17 cellular contexts compared by ENCODE assay signal in the genomic region with DNA sequence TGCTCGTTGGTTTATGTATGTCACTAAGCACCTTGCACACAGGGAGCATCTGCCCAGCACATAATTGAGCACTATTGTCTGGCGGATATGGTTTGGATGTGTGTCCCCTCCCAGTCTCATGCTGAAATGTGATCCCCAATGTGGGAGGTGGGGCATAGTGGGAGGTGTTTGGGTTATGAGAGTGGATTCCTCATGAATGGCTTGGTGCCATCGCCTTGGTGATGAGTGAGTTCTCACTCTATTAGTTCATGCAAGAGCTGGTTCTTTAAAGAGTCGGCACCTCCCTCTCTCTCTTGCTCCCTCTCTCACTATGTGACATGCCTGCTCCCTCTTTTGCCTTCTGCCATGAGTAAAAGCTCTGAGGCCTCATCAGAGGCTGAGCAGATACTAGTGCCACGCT. TPM values are rescaled to one million over a fixed set of nuclear protein-coding genes. Genes with fewer than 3 reads are reported as not detected.
DNase-seq lines count a peak whose midpoint lies in the region; ATAC-seq and TF ChIP-seq lines count a peak whose summit lies in the region.
"Had no signal": no experiment of that assay in that cellular context is flagged by ENCODE, and none has a peak within 500 bp of the region (broad histone marks: within the 10 kb centered on the region; RNA-seq: fewer than 3 reads in every experiment).

No MANE protein-coding gene starts in this region.

- H3K4me3 ChIP-seq in fibroblast of lung (replicated peaks in 1 of 4; ENCODE audit: control extremely low read depth in 1 of 4, insufficient read depth in 1 of 4, low read depth in 3 of 4, low read length in 4 of 4) (no peak overlapping the region), breast epithelium (no peak overlapping the region)
- H3K4me3 ChIP-seq: gastrocnemius medialis, SK-N-MC had no signal

- intact Hi-C loops in breast epithelium (cut with DNase I; ENCODE audit: low total_unique reads): no loop called here

- CTCF ChIA-PET in activated CD8-positive, alpha-beta T cell treated with anti-CD3 and anti-CD28 coated beads, Interleukin-2, amount 10 ng/mL, durations not matched to agents 7 days and 5 days (lab: Charles Lee): no interaction called here

- H2AFZ ChIP-seq in fibroblast of lung (ENCODE audit: low read length): no peak overlapping the region
- H2AFZ ChIP-seq: parathyroid adenoma had no signal

- H3K9me3 ChIP-seq in fibroblast of lung (ENCODE audit: control insufficient read depth, insufficient read depth, low read depth, low read length): no peaks in the 10 kb centered on the region
- H3K9me3 ChIP-seq in breast epithelium: no peaks in the 10 kb centered on the region
- H3K9me3 ChIP-seq: gastrocnemius medialis had no signal

- H3K36me3 Mint-ChIP-seq in activated CD8-positive, alpha-beta T cell treated with anti-CD3 and anti-CD28 coated beads, Interleukin-2, amount 10 ng/mL, durations not matched to agents 7 days and 5 days (ENCODE audit: low read depth): peaks cover 24% of the 10 kb centered on the region

- peak; percentile 73 for DNase-seq in DMS153 (lab: John Stamatoyannopoulos, UW)
- peak; percentile 72 for DNase-seq in NCI-H2029 treated with DMSO at 0.1 percent for 48 hours (lab: John Stamatoyannopoulos, UW)
- peak; percentile 68 for DNase-seq in NCI-H82 (lab: John Stamatoyannopoulos, UW)
- peak; percentile 47 to 54 for DNase-seq in fibroblast of lung (ENCODE audit: low read depth in 2 of 2)
- DNase-seq in activated CD8-positive, alpha-beta T cell treated with anti-CD3 and anti-CD28 coated beads, Interleukin-2, amount 10 ng/mL, durations not matched to agents 7 days and 5 days: no peak
- no peak for DNase-seq in activated T-cell treated with anti-CD3 and anti-CD28 coated beads, Interleukin-2, amount 50 U/mL, for 48 hours
- DNase-seq in breast epithelium (ENCODE audit: low spot score in 2 of 2): no peak
- DNase-seq: ACHN; activated gamma-delta T cell; aorta; effector CD4-positive, alpha-beta T cell; gastrocnemius medialis; midbrain; stimulated activated CD4-positive, alpha-beta T cell treated with anti-CD3 and anti-CD28 coated beads, Interleukin-15, amount 100 ng/mL, for 24 hours had no signal

- no peaks in the 10 kb centered on the region for H3K79me2 ChIP-seq in fibroblast of lung (ENCODE audit: control insufficient read depth, insufficient read depth, low read length)
- H3K79me2 ChIP-seq: parathyroid adenoma had no signal

- H3K27ac ChIP-seq in fibroblast of lung (ENCODE audit: insufficient read depth, low read length) (no peak overlapping the region), breast epithelium (peak overlapping the region in 1 of 2 donors; percentile 22)
- H3K27ac ChIP-seq: gastrocnemius medialis, parathyroid adenoma, SK-N-MC had no signal

- no peak overlapping the region for H3K4me2 ChIP-seq in fibroblast of lung (ENCODE audit: extremely low read depth, insufficient read depth, low read length)

- H4K20me1 ChIP-seq in fibroblast of lung (ENCODE audit: control insufficient read depth, extremely low read depth, insufficient read depth, low read length): no peaks in the 10 kb centered on the region

- no peak for ATAC-seq in activated CD8-positive, alpha-beta T cell treated with anti-CD3 and anti-CD28 coated beads, Interleukin-2, amount 10 ng/mL, durations not matched to agents 7 days and 5 days
- ATAC-seq in HG03045 (IDR thresholded peaks at IDR 0.05; ENCODE audit: unreplicated experiment): no peak
- ATAC-seq: gastrocnemius medialis had no signal

- H3K4me1 ChIP-seq in fibroblast of lung (ENCODE audit: control insufficient read depth, extremely low read depth, insufficient read depth, low read length) (no peaks in the 10 kb centered on the region), breast epithelium (no peaks in the 10 kb centered on the region)
- H3K4me1 ChIP-seq: gastrocnemius medialis, parathyroid adenoma had no signal

- no peaks in the 10 kb centered on the region for H3K9me3 Mint-ChIP-seq in activated CD8-positive, alpha-beta T cell treated with anti-CD3 and anti-CD28 coated beads, Interleukin-2, amount 10 ng/mL, durations not matched to agents 7 days and 5 days (ENCODE audit: insufficient read depth)

- H3K27ac Mint-ChIP-seq in activated CD8-positive, alpha-beta T cell treated with anti-CD3 and anti-CD28 coated beads, Interleukin-2, amount 10 ng/mL, durations not matched to agents 7 days and 5 days: no peak overlapping the region

- no peak overlapping the region for H3K9ac ChIP-seq in fibroblast of lung (ENCODE audit: insufficient read depth, low read length)
- H3K9ac ChIP-seq: parathyroid adenoma had no signal

- peaks cover 6% of the 10 kb centered on the region for H3K36me3 ChIP-seq in fibroblast of lung (ENCODE audit: control insufficient read depth, insufficient read depth, low read length)
- H3K36me3 ChIP-seq in breast epithelium: no peaks in the 10 kb centered on the region

- no peaks in the 10 kb centered on the region for H3K4me1 Mint-ChIP-seq in activated CD8-positive, alpha-beta T cell treated with anti-CD3 and anti-CD28 coated beads, Interleukin-2, amount 10 ng/mL, durations not matched to agents 7 days and 5 days (ENCODE audit: low read depth)

- H3K4me3 Mint-ChIP-seq in activated CD8-positive, alpha-beta T cell treated with anti-CD3 and anti-CD28 coated beads, Interleukin-2, amount 10 ng/mL, durations not matched to agents 7 days and 5 days: no peak overlapping the region

- H3K27me3 Mint-ChIP-seq in activated CD8-positive, alpha-beta T cell treated with anti-CD3 and anti-CD28 coated beads, Interleukin-2, amount 10 ng/mL, durations not matched to agents 7 days and 5 days (ENCODE audit: low read depth): no peaks in the 10 kb centered on the region

- TF ChIP-seq POLR2A in breast epithelium (IDR thresholded peaks at IDR 0.05): no peak

- TF ChIP-seq CTCF in fibroblast of lung (conservative IDR thresholded peaks at IDR 0.05 in 1 of 2, IDR thresholded peaks at IDR 0.05 in 1 of 2; ENCODE audit: low read depth in 1 of 2, low read length in 2 of 2) (no peak), breast epithelium (IDR thresholded peaks at IDR 0.05) (no peak)

- H3K27me3 ChIP-seq in fibroblast of lung (ENCODE audit: control insufficient read depth, insufficient read depth, low read length): no peaks in the 10 kb centered on the region
- H3K27me3 ChIP-seq in breast epithelium: no peaks in the 10 kb centered on the region
- H3K27me3 ChIP-seq: gastrocnemius medialis had no signal

- POLR2A ChIA-PET in activated CD8-positive, alpha-beta T cell treated with anti-CD3 and anti-CD28 coated beads, Interleukin-2, amount 10 ng/mL, durations not matched to agents 7 days and 5 days (lab: Charles Lee): no interaction called here

RNA-seq across cellular contexts. Expression of a gene that starts 9.6 kb away (rescaled TPM):
- total RNA-seq in fibroblast of lung (461 and 479 TPM in 2 replicates), breast epithelium (100 to 1,000 TPM; 111 to 590 (median 204) TPM)
- 209 and 361 TPM in 2 replicates for polyA plus RNA-seq in fibroblast of lung
- polyA plus RNA-seq in fibroblast of lung (2012): 116 and 215 TPM in 2 replicates
- 50.4 and 108 TPM in 2 replicates for polyA minus RNA-seq in fibroblast of lung (ENCODE audit: low replicate concordance)
- total RNA-seq in activated CD8-positive, alpha-beta T cell treated with anti-CD3 and anti-CD28 coated beads, Interleukin-2, amount 10 ng/mL, durations not matched to agents 7 days and 5 days: 1 to 10 TPM; 5.9 to 6.4 TPM

RNA-seq across cellular contexts. Expression of a gene that starts 32.9 kb away (rescaled TPM):
- total RNA-seq in fibroblast of lung (2.6 and 4.6 TPM in 2 replicates), breast epithelium (100 to 1,000 TPM in 2 of 3 donors, 10 to 100 TPM in 1; 36.1 to 218 (median 153) TPM)
- polyA plus RNA-seq in fibroblast of lung: 1.9 and 2.8 TPM in 2 replicates
- polyA plus RNA-seq in fibroblast of lung (2012): 1.5 and 1.9 TPM in 2 replicates
- polyA minus RNA-seq in fibroblast of lung (ENCODE audit: low replicate concordance): not detected in 2 replicates
- 10 to 100 TPM; 65.8 to 73.2 TPM for total RNA-seq in activated CD8-positive, alpha-beta T cell treated with anti-CD3 and anti-CD28 coated beads, Interleukin-2, amount 10 ng/mL, durations not matched to agents 7 days and 5 days

Comparison
In these comparisons a context has a peak if more than half of its experiments do, and no peak if none do; other contexts are left out.
1. DNase-seq: peak in DMS153 (single experiment), NCI-H2029 treated with DMSO at 0.1 percent for 48 hours (single experiment), NCI-H82 (single experiment) and fibroblast of lung (2 of 2); none in activated CD8-positive, alpha-beta T cell treated with anti-CD3 and anti-CD28 coated beads, Interleukin-2, amount 10 ng/mL, durations not matched to agents 7 days and 5 days (single experiment), activated T-cell treated with anti-CD3 and anti-CD28 coated beads, Interleukin-2, amount 50 U/mL, for 48 hours (0 of 2) and breast epithelium (0 of 2).
2. RNA of a gene that starts 9.6 kb away (total RNA-seq): 461 to 479 TPM in fibroblast of lung and 111 to 590 TPM in breast epithelium; 5.9 to 6.4 TPM in activated CD8-positive, alpha-beta T cell treated with anti-CD3 and anti-CD28 coated beads, Interleukin-2, amount 10 ng/mL, durations not matched to agents 7 days and 5 days; every median in the first group is over 10 times any median in the second.